Comparison of ENCODE assay signal across 11 cellular contexts in genomic region chr1:96416111-96416595, GRCh38.
DNase-seq lines count a peak whose midpoint lies in the region; ATAC-seq and TF ChIP-seq lines count a peak whose summit lies in the region.
"Had no signal": no experiment of that assay in that cellular context is flagged by ENCODE, and none has a peak within 500 bp of the region (broad histone marks: within the 10 kb centered on the region; RNA-seq: fewer than 3 reads in every experiment).

No MANE protein-coding gene starts in this region.

- peak overlapping the region; percentile 55 for H3K4me2 ChIP-seq in KMS-11

- TF ChIP-seq EP300 in suprapubic skin (IDR thresholded peaks at IDR 0.05) = no peak

- H2AFZ ChIP-seq in KMS-11 (ENCODE audit: low read depth) = no peak overlapping the region

- DNase-seq in MCF 10A (ENCODE audit: unreplicated experiment) (peak; percentile 97), inferior parietal cortex (ENCODE audit: extremely low spot score) (peak; percentile 50), suprapubic skin (ENCODE audit: low spot score in 2 of 2) (peak in 1 of 2 donors; percentile 74), T-helper 9 cell (no peak)
- DNase-seq in stimulated activated CD4-positive, alpha-beta T cell treated with anti-CD3 and anti-CD28 coated beads, Interleukin-2, amount 100 ng/mL, for 48 hours = no peak
- DNase-seq: activated naive CD8-positive, alpha-beta T cell treated with anti-CD3 and anti-CD28 coated beads, Interleukin-2, amount 10 ng/mL, durations not matched to agents 7 days and 5 days had no signal

- intact Hi-C loops in MCF 10A (cut with micrococcal nuclease) = loop anchor here (1.0 to 5.0 kb wide), 2 partner anchors 109 to 144 kb away; no protein-coding TSS in a partner anchor

- H3K4me3 Mint-ChIP-seq in MCF 10A (ENCODE audit: unreplicated experiment) = peak overlapping the region; percentile 44
- H3K4me3 Mint-ChIP-seq: activated naive CD8-positive, alpha-beta T cell treated with anti-CD3 and anti-CD28 coated beads, Interleukin-2, amount 10 ng/mL, durations not matched to agents 7 days and 5 days had no signal

- no peak overlapping the region for H3K9ac ChIP-seq in KMS-11

- POLR2A ChIA-PET in MCF 10A (lab: Yijun Ruan, JAX) = interaction anchor here (1.0 kb wide), 1 partner anchor 46 kb away, joined by 3 read pairs; no protein-coding TSS in a partner anchor

- H3K9me3 Mint-ChIP-seq in MCF 10A (ENCODE audit: unreplicated experiment) = no peaks in the 10 kb centered on the region

- ATAC-seq in GM21528 (IDR thresholded peaks at IDR 0.05; ENCODE audit: low FRiP score, unreplicated experiment) = no peak
- ATAC-seq in GM21515 (IDR thresholded peaks at IDR 0.05; ENCODE audit: unreplicated experiment) = no peak
- ATAC-seq: HCT116, K562 had no signal

- no peaks in the 10 kb centered on the region for H3K9me3 ChIP-seq in suprapubic skin

- H3K27me3 ChIP-seq in KMS-11 (ENCODE audit: insufficient read depth, low read depth) (no peaks in the 10 kb centered on the region), suprapubic skin (no peaks in the 10 kb centered on the region)

- H3K4me1 ChIP-seq in KMS-11 (ENCODE audit: low read depth, poor library complexity, severe bottlenecking) = peaks cover 25% of the 10 kb centered on the region
- peaks cover 16% of the 10 kb centered on the region for H3K4me1 ChIP-seq in suprapubic skin

- no peak for TF ChIP-seq CTCF in KMS-11 (conservative IDR thresholded peaks at IDR 0.05; ENCODE audit: low read depth, low read length)
- no peak for TF ChIP-seq CTCF in MCF 10A (IDR thresholded peaks at IDR 0.05; ENCODE audit: unreplicated experiment)
- TF ChIP-seq CTCF in suprapubic skin (IDR thresholded peaks at IDR 0.05) = no peak

- H3K79me2 ChIP-seq in KMS-11 (ENCODE audit: insufficient read depth, low read depth) = no peaks in the 10 kb centered on the region

- no peaks in the 10 kb centered on the region for H3K36me3 Mint-ChIP-seq in MCF 10A (ENCODE audit: insufficient read depth, unreplicated experiment)
- H3K36me3 Mint-ChIP-seq: activated naive CD8-positive, alpha-beta T cell treated with anti-CD3 and anti-CD28 coated beads, Interleukin-2, amount 10 ng/mL, durations not matched to agents 7 days and 5 days had no signal

- WGBS in suprapubic skin = 21% methylated on average over 5 of the region's 5 CpGs

- CTCF ChIA-PET in MCF 10A (lab: Yijun Ruan, JAX) = interaction anchor here (0.7 kb wide), 1 partner anchor 310 kb away, joined by 3 read pairs; no protein-coding TSS in a partner anchor

- H4K20me1 ChIP-seq in KMS-11 (ENCODE audit: insufficient read depth) = no peaks in the 10 kb centered on the region

- no peaks in the 10 kb centered on the region for H3K36me3 ChIP-seq in KMS-11 (ENCODE audit: insufficient read depth)
- H3K36me3 ChIP-seq in suprapubic skin = no peaks in the 10 kb centered on the region

- peaks cover 33% of the 10 kb centered on the region for H3K4me1 Mint-ChIP-seq in MCF 10A (ENCODE audit: insufficient read depth, unreplicated experiment)
- H3K4me1 Mint-ChIP-seq: activated naive CD8-positive, alpha-beta T cell treated with anti-CD3 and anti-CD28 coated beads, Interleukin-2, amount 10 ng/mL, durations not matched to agents 7 days and 5 days had no signal

- H3K4me3 ChIP-seq in KMS-11 (IDR thresholded peaks at IDR 0.05; ENCODE audit: insufficient read depth, low read depth, low read length) (no peak overlapping the region), suprapubic skin (no peak overlapping the region)
- H3K4me3 ChIP-seq: K562 had no signal

- peak overlapping the region; percentile 84 for H3K27ac Mint-ChIP-seq in MCF 10A (ENCODE audit: low read depth, unreplicated experiment)
- H3K27ac Mint-ChIP-seq: activated naive CD8-positive, alpha-beta T cell treated with anti-CD3 and anti-CD28 coated beads, Interleukin-2, amount 10 ng/mL, durations not matched to agents 7 days and 5 days had no signal

- no peak for TF ChIP-seq POLR2A in suprapubic skin (IDR thresholded peaks at IDR 0.05)

- no peaks in the 10 kb centered on the region for H3K27me3 Mint-ChIP-seq in MCF 10A (ENCODE audit: insufficient read depth, unreplicated experiment)
- H3K27me3 Mint-ChIP-seq: activated naive CD8-positive, alpha-beta T cell treated with anti-CD3 and anti-CD28 coated beads, Interleukin-2, amount 10 ng/mL, durations not matched to agents 7 days and 5 days had no signal

- H3K27ac ChIP-seq in KMS-11 = peak overlapping the region; percentile 58; the same call in 1 of the 2 replicates
- peak overlapping the region; percentile 66 for H3K27ac ChIP-seq in suprapubic skin

- no TSS peak for BruUV-seq in MCF 10A (replicated peaks; lab: Mats Ljungman, UMichigan)

Comparison
In these comparisons a context has a peak if more than half of its experiments do, and no peak if none do; other contexts are left out.
1. DNase-seq: peak in MCF 10A (single experiment) and inferior parietal cortex (single experiment); none in T-helper 9 cell (single experiment) and stimulated activated CD4-positive, alpha-beta T cell treated with anti-CD3 and anti-CD28 coated beads, Interleukin-2, amount 100 ng/mL, for 48 hours (0 of 2).